In the genomic region with DNA sequence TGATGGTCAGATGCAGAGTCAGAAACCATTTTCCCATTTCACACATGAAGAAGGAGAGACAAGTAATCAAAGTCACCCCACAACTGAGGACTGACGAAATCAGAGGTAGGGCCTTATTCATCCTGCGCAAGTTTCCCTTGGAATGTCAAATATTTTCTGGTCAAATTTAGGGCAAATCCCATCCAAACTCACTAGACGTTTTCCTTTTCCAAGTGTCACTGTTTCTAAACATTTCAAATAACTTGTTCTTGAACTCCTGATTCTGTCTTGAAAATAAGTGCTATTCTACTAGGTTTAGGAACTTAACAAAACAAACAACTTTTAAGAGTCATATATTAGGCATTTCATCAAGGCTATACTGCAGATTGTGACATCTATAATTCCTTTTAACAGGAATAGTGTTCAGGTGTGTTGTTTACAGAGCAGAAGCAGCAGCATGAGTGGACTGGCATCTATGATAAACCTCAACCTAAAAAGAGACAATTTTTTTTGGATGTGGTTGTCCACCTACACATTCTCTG, we compare ENCODE assay signal across 15 cellular contexts. TPM values are rescaled to one million over a fixed set of nuclear protein-coding genes. Genes with fewer than 3 reads are reported as not detected.
DNase-seq lines count a peak whose midpoint lies in the region; ATAC-seq and TF ChIP-seq lines count a peak whose summit lies in the region.
"Had no signal": no experiment of that assay in that cellular context is flagged by ENCODE, and none has a peak within 500 bp of the region (broad histone marks: within the 10 kb centered on the region; RNA-seq: fewer than 3 reads in every experiment).

No MANE protein-coding gene starts in this region.

- H3K4me3 ChIP-seq in SK-N-SH (ENCODE audit: low read depth in 2 of 2, low read length in 1 of 2) (no peak overlapping the region; a peak in 1 of 4 replicates), IMR-90 (ENCODE audit: insufficient read depth, low read depth, low read length) (no peak overlapping the region), osteoblast (ENCODE audit: insufficient read depth, low read length) (no peak overlapping the region)
- H3K4me3 ChIP-seq: esophagus squamous epithelium had no signal

- TF ChIP-seq POLR2A in IMR-90 (IDR thresholded peaks at IDR 0.05; ENCODE audit: low read depth, low read length) = no peak

- peak overlapping the region; percentile 49; the same call in 1 of the 2 replicates for H3K18ac ChIP-seq in IMR-90 (ENCODE audit: low read depth, low read length)

- TF ChIP-seq CTCF in SK-N-SH (IDR thresholded peaks at IDR 0.05) = no peak
- TF ChIP-seq CTCF in IMR-90 (conservative IDR thresholded peaks at IDR 0.05; ENCODE audit: low read depth, low read length) = no peak
- no peak for TF ChIP-seq CTCF in osteoblast (IDR thresholded peaks at IDR 0.05; ENCODE audit: extremely low read depth, low read depth, low read length)
- no peak for TF ChIP-seq CTCF in CD4-positive, alpha-beta T cell (IDR thresholded peaks at IDR 0.05)

- TF ChIP-seq RAD21 in SK-N-SH (IDR thresholded peaks at IDR 0.05; ENCODE audit: low read length) = no peak; the same call in 1 of the 2 replicates
- no peak for TF ChIP-seq RAD21 in IMR-90 (IDR thresholded peaks at IDR 0.05; ENCODE audit: low read length)

- H3K4me2 ChIP-seq in SK-N-SH (peak overlapping the region; percentile 51; the same call in 1 of the 2 replicates), IMR-90 (ENCODE audit: low read depth, low read length) (peak overlapping the region; percentile 74), osteoblast (ENCODE audit: insufficient read depth, low read length) (peak overlapping the region; percentile 49)
- H3K4me2 ChIP-seq: KMS-11 had no signal

- H3K79me2 ChIP-seq in SK-N-SH (ENCODE audit: insufficient read depth) = no peaks in the 10 kb centered on the region; the same call in 1 of the 2 replicates
- H3K79me2 ChIP-seq in osteoblast (ENCODE audit: insufficient read depth, low read length) = no peaks in the 10 kb centered on the region

- H3K9me3 ChIP-seq in SK-N-SH (no peaks in the 10 kb centered on the region), IMR-90 (ENCODE audit: control insufficient read depth, insufficient read depth, low read length) (no peaks in the 10 kb centered on the region), osteoblast (ENCODE audit: low read depth, low read length) (no peaks in the 10 kb centered on the region)
- no peaks in the 10 kb centered on the region for H3K9me3 ChIP-seq in CD4-positive, alpha-beta T cell (ENCODE audit: control insufficient read depth, low read length)
- H3K9me3 ChIP-seq: esophagus squamous epithelium had no signal

- no peak overlapping the region for H3K4me3 Mint-ChIP-seq in CD4-positive, alpha-beta T cell

- H3K9me1 ChIP-seq in IMR-90 (ENCODE audit: insufficient read depth, low read length) = peaks cover 8% of the 10 kb centered on the region

- no peaks in the 10 kb centered on the region for H4K20me1 ChIP-seq in SK-N-SH (ENCODE audit: insufficient read depth)
- no peaks in the 10 kb centered on the region for H4K20me1 ChIP-seq in IMR-90 (ENCODE audit: insufficient read depth, low read length)
- H4K20me1 ChIP-seq in osteoblast (ENCODE audit: insufficient read depth, low read length) = no peaks in the 10 kb centered on the region

- H4K8ac ChIP-seq in IMR-90 (ENCODE audit: low read depth in 2 of 2, low read length in 2 of 2) = peak overlapping the region in 1 of 2 experiments; percentile 29; a peak in 1 of 4 replicates

- CTCF ChIA-PET in SK-N-SH (lab: Yijun Ruan, JAX) (no interaction called here), IMR-90 (lab: Yijun Ruan, JAX) (no interaction called here)
- CTCF ChIA-PET in CD4-positive, alpha-beta T cell (lab: Charles Lee) = no interaction called here

- no peaks in the 10 kb centered on the region for H3K27me3 Mint-ChIP-seq in CD4-positive, alpha-beta T cell

- H3K4me1 ChIP-seq in SK-N-SH (ENCODE audit: control insufficient read depth in 1 of 2, insufficient read depth in 2 of 2, low read depth in 1 of 2, low read length in 1 of 2) (peaks cover 12 to 16% of the 10 kb centered on the region in 2 experiments), IMR-90 (ENCODE audit: control insufficient read depth, insufficient read depth, low read length) (peaks cover 12% of the 10 kb centered on the region), osteoblast (ENCODE audit: insufficient read depth, low read length) (peaks cover 24% of the 10 kb centered on the region)
- H3K4me1 ChIP-seq: parathyroid adenoma had no signal

- H2BK15ac ChIP-seq in IMR-90 (ENCODE audit: low read depth, low read length) = no peak overlapping the region; the same call in 2 of the 3 replicates

- in situ Hi-C loops in IMR-90 (cut with MboI; ENCODE audit: low sequenced_read_pairs) = no loop called here

- H3K36me3 Mint-ChIP-seq in CD4-positive, alpha-beta T cell (ENCODE audit: low read depth) = peaks cover 14% of the 10 kb centered on the region

- H2AK5ac ChIP-seq in IMR-90 (ENCODE audit: low read depth, low read length) = no peak overlapping the region; the same call in 1 of the 2 replicates

- DNase-seq in SK-N-SH = no peak
- peak; percentile 38 for DNase-seq in IMR-90
- no peak for DNase-seq in osteoblast (ENCODE audit: insufficient read length, low spot score, missing footprints)
- no peak for DNase-seq in mesenteric fat pad (ENCODE audit: low spot score)
- DNase-seq in DMS53 (lab: John Stamatoyannopoulos, UW) = no peak
- DNase-seq in CD4-positive, alpha-beta T cell = no peak
- DNase-seq: activated CD8-positive, alpha-beta memory T cell treated with anti-CD3 and anti-CD28 coated beads, Interleukin-2, amount 50 U/mL, for 4 hours; esophagus squamous epithelium; H7; stimulated activated CD4-positive, alpha-beta T cell treated with anti-CD3 and anti-CD28 coated beads, Interleukin-2, amount 100 ng/mL, for 48 hours had no signal

- 72% methylated on average over 3 of the region's 3 CpGs for WGBS in SK-N-SH (ENCODE audit: low lambda C conversion rate)
- no CpG with 5 or more reads among the region's 3 CpGs for whole genome bisulfite sequencing in IMR-90 (ENCODE audit: extremely low coverage in 2 of 2, insufficient read length in 1 of 2), 2 experiments

- H3K56ac ChIP-seq in IMR-90 (ENCODE audit: extremely low read depth, insufficient read depth, low read length) = no peak overlapping the region

- H3K4me1 Mint-ChIP-seq in CD4-positive, alpha-beta T cell (ENCODE audit: low read depth) = peaks cover 5% of the 10 kb centered on the region

- H3K23ac ChIP-seq in IMR-90 (ENCODE audit: low read depth, low read length) = peak overlapping the region; percentile 38; the same call in 1 of the 2 replicates

- peak overlapping the region; percentile 46; the same call in 1 of the 2 replicates for H4K91ac ChIP-seq in IMR-90 (ENCODE audit: insufficient read depth, low read depth, low read length)

- no peaks in the 10 kb centered on the region for H3K9me3 Mint-ChIP-seq in CD4-positive, alpha-beta T cell

- no peak overlapping the region for H3K4ac ChIP-seq in IMR-90 (ENCODE audit: low read depth, low read length)

- no peaks in the 10 kb centered on the region for H3K9me2 ChIP-seq in SK-N-SH

- dilution Hi-C loops in IMR-90 (cut with HindIII; ENCODE audit: low sequenced_read_pairs, unreplicated experiment) = no loop called here

- peak overlapping the region; percentile 3; the same call in 1 of the 2 replicates for H2BK120ac ChIP-seq in IMR-90 (ENCODE audit: low read depth, low read length)

- TF ChIP-seq EP300 in SK-N-SH (IDR thresholded peaks at IDR 0.05; ENCODE audit: borderline replicate concordance in 1 of 2, low read depth in 1 of 2, low read length in 1 of 2) = no peak

- H3K9ac ChIP-seq in SK-N-SH = no peak overlapping the region; the same call in 1 of the 2 replicates
- H3K9ac ChIP-seq in IMR-90 (ENCODE audit: low read depth, low read length) = no peak overlapping the region
- H3K9ac ChIP-seq: KMS-11, parathyroid adenoma had no signal

- no peak overlapping the region for H3K27ac Mint-ChIP-seq in CD4-positive, alpha-beta T cell

- POLR2A ChIA-PET in SK-N-SH (lab: Yijun Ruan, JAX) (no interaction called here), IMR-90 (lab: Charles Lee; ENCODE audit: unreplicated experiment) (no interaction called here)
- POLR2A ChIA-PET in CD4-positive, alpha-beta T cell (lab: Charles Lee) = no interaction called here

- H2BK5ac ChIP-seq in IMR-90 (ENCODE audit: low read depth, low read length, poor library complexity, severe bottlenecking) = no peak overlapping the region

- H3K27ac ChIP-seq in SK-N-SH (ENCODE audit: low read depth in 2 of 2, low read length in 1 of 2) (peak overlapping the region; percentile 79 to 88), IMR-90 (ENCODE audit: insufficient read depth, low read length) (no peak overlapping the region), cingulate gyrus (ENCODE audit: low read depth, low read length) (peak overlapping the region; percentile 20), osteoblast (ENCODE audit: low read depth, low read length) (peak overlapping the region; percentile 80)
- no peak overlapping the region for H3K27ac ChIP-seq in CD4-positive, alpha-beta T cell (ENCODE audit: low read depth, low read length)
- H3K27ac ChIP-seq: 22Rv1, esophagus squamous epithelium, KMS-11, parathyroid adenoma had no signal

- peaks cover 7% of the 10 kb centered on the region for H3F3A ChIP-seq in SK-N-SH (replicated peaks; ENCODE audit: insufficient read depth)

- no TSS peak for BruUV-seq in IMR-90 (replicated peaks; lab: Mats Ljungman, UMichigan)

- no peaks in the 10 kb centered on the region for H3K27me3 ChIP-seq in SK-N-SH (ENCODE audit: insufficient read depth)
- no peaks in the 10 kb centered on the region for H3K27me3 ChIP-seq in IMR-90 (ENCODE audit: control insufficient read depth, insufficient read depth, low read length)
- H3K27me3 ChIP-seq in osteoblast (ENCODE audit: insufficient read depth, low read length) = no peaks in the 10 kb centered on the region
- H3K27me3 ChIP-seq in CD4-positive, alpha-beta T cell (ENCODE audit: control insufficient read depth, insufficient read depth, low read length) = no peaks in the 10 kb centered on the region
- H3K27me3 ChIP-seq: esophagus squamous epithelium had no signal

- 0 out of 2 replicates have a peak overlapping the region, but pooled peaks have one; percentile 6 for H3K14ac ChIP-seq in IMR-90 (replicated peaks; ENCODE audit: low read depth, low read length)

- H3K36me3 ChIP-seq in SK-N-SH (replicated peaks in 1 of 2; ENCODE audit: control insufficient read depth in 1 of 2, insufficient read depth in 2 of 2, low read length in 1 of 2) (no peaks in the 10 kb centered on the region), IMR-90 (ENCODE audit: control insufficient read depth, insufficient read depth, low read length) (no peaks in the 10 kb centered on the region), osteoblast (ENCODE audit: insufficient read depth, low read length) (no peaks in the 10 kb centered on the region)

- H4K5ac ChIP-seq in IMR-90 (ENCODE audit: low read depth, low read length) = no peak overlapping the region

- H2AFZ ChIP-seq in SK-N-SH (ENCODE audit: low read depth) = no peak overlapping the region
- no peak overlapping the region for H2AFZ ChIP-seq in IMR-90 (replicated peaks; ENCODE audit: low read length, poor library complexity)
- H2AFZ ChIP-seq in osteoblast (ENCODE audit: low read length) = no peak overlapping the region
- H2AFZ ChIP-seq: parathyroid adenoma had no signal

- H2AK9ac ChIP-seq in IMR-90 (replicated peaks; ENCODE audit: low read depth, low read length, poor library complexity) = no peak overlapping the region

- ATAC-seq in SK-N-SH treated with all-trans-retinoic acid at 6 μM for 48 hours (no peak; the same call in 2 of the 3 replicates), IMR-90 (ENCODE audit: low read depth) (peak; percentile 54)
- no peak for ATAC-seq in CD4-positive, alpha-beta T cell (ENCODE audit: poor library complexity)

- 0 out of 2 replicates have a peak overlapping the region, but pooled peaks have one; percentile 46 for H2BK20ac ChIP-seq in IMR-90 (ENCODE audit: low read depth, low read length)

- intact Hi-C loops in IMR-90 (cut with micrococcal nuclease) = no loop called here
- intact Hi-C loops in CD4-positive, alpha-beta T cell (cut with DNase I, micrococcal nuclease) = no loop called here

- H3K79me1 ChIP-seq in IMR-90 (ENCODE audit: low read depth in 1 of 2, low read length in 2 of 2) = peaks cover 2 to 7% of the 10 kb centered on the region in 2 experiments; a peak in 1 of 4 replicates

RNA-seq across cellular contexts. Expression of gene SUMF1, which starts 40.7 kb away (rescaled TPM):
- 56.9 and 74.9 TPM in 2 replicates for polyA plus RNA-seq in SK-N-SH (2012; rRNA removed)
- polyA plus RNA-seq in SK-N-SH (2012; cell fraction: cytosol; rRNA removed) = 64.7 and 74.9 TPM in 2 replicates
- 37.0 and 45.0 TPM in 2 replicates for polyA plus RNA-seq in SK-N-SH (2012; cell fraction: nucleus; rRNA removed)
- 25.0 and 26.3 TPM in 2 replicates for total RNA-seq in IMR-90 (2012; rRNA removed)
- polyA plus RNA-seq in IMR-90 (2012; rRNA removed) = 30.0 and 38.4 TPM in 2 replicates
- polyA plus RNA-seq in IMR-90 (2012; cell fraction: cytosol; rRNA removed) = 23.3 and 33.8 TPM in 2 replicates
- polyA plus RNA-seq in IMR-90 (2012; cell fraction: nucleus; rRNA removed; ENCODE audit: low replicate concordance) = 11.4 and 14.4 TPM in 2 replicates
- 94.5 and 99.6 TPM in 2 replicates for total RNA-seq in osteoblast
- 32.3 TPM for total RNA-seq in mesenteric fat pad
- 1 to 10 TPM; 7.0 to 8.1 TPM for total RNA-seq in CD4-positive, alpha-beta T cell

Comparison
In these comparisons a context has a peak if more than half of its experiments do, and no peak if none do; other contexts are left out.
1. H3K27ac ChIP-seq: peak in SK-N-SH (2 of 2), cingulate gyrus (single experiment) and osteoblast (single experiment); none in IMR-90 (single experiment) and CD4-positive, alpha-beta T cell (single experiment).
2. Peak in every context shown above with its lines, with median percentiles within 50 percentile points of each other: H3K4me2 ChIP-seq.